1 cellular context compared by ENCODE assay signal in genomic region chr1:16208270-16208987, GRCh38.
TF ChIP-seq lines count a peak whose summit lies in the region.

No MANE protein-coding gene starts in this region.

TF ChIP-seq in HepG2, 621 proteins besides CTCF, POLR2A, EP300 and RAD21:
- no peak for TF ChIP-seq ZNF33A (CRISPR knock-in tag; IDR thresholded peaks at IDR 0.05; ENCODE audit: borderline replicate concordance)
- TF ChIP-seq TRIM22 (IDR thresholded peaks at IDR 0.05), result no peak
- no peak for TF ChIP-seq ZNF207 (IDR thresholded peaks at IDR 0.05; ENCODE audit: borderline replicate concordance)
- no peak for TF ChIP-seq ZNF816 (CRISPR knock-in tag; IDR thresholded peaks at IDR 0.05; ENCODE audit: borderline replicate concordance)
- no peak for TF ChIP-seq POLR2AphosphoS5 (IDR thresholded peaks at IDR 0.05; ENCODE audit: low read depth, low read length)
- TF ChIP-seq ZNF891 (CRISPR knock-in tag; IDR thresholded peaks at IDR 0.05), result 0 out of 2 replicates have a peak, but pooled peaks have one; percentile 35
- TF ChIP-seq ZNF616 (CRISPR knock-in tag; IDR thresholded peaks at IDR 0.05; ENCODE audit: low read depth), result no peak
- no peak for TF ChIP-seq ZNF225 (CRISPR knock-in tag; IDR thresholded peaks at IDR 0.05)
- no peak for TF ChIP-seq ATF4 (CRISPR knock-in tag; IDR thresholded peaks at IDR 0.05)
- TF ChIP-seq HDAC1 (CRISPR knock-in tag; IDR thresholded peaks at IDR 0.05), result no peak
- no peak for TF ChIP-seq MYC (CRISPR knock-in tag; IDR thresholded peaks at IDR 0.05; ENCODE audit: borderline replicate concordance)
- 0 out of 2 replicates have a peak, but pooled peaks have one; percentile 17 for TF ChIP-seq NFE2L1 (CRISPR knock-in tag; IDR thresholded peaks at IDR 0.05; ENCODE audit: borderline replicate concordance)
- no peak for TF ChIP-seq ZSCAN30 (CRISPR knock-in tag; IDR thresholded peaks at IDR 0.05)
- no peak for TF ChIP-seq ZNF777 (CRISPR knock-in tag; IDR thresholded peaks at IDR 0.05)
- TF ChIP-seq TIGD3 (CRISPR knock-in tag; IDR thresholded peaks at IDR 0.05; ENCODE audit: borderline replicate concordance), result no peak
- no peak for TF ChIP-seq CEBPG (CRISPR knock-in tag; IDR thresholded peaks at IDR 0.05)
- no peak for TF ChIP-seq GMEB1 (CRISPR knock-in tag; IDR thresholded peaks at IDR 0.05; ENCODE audit: borderline replicate concordance)
- TF ChIP-seq ZFP91 (CRISPR knock-in tag; IDR thresholded peaks at IDR 0.05; ENCODE audit: borderline replicate concordance), result no peak
- no peak for TF ChIP-seq FOXP4 (CRISPR knock-in tag; IDR thresholded peaks at IDR 0.05)
- TF ChIP-seq TBX3 (IDR thresholded peaks at IDR 0.05; ENCODE audit: borderline replicate concordance), result no peak
- TF ChIP-seq FOXO1 (CRISPR knock-in tag; IDR thresholded peaks at IDR 0.05), result no peak
- TF ChIP-seq ZNF329 (CRISPR knock-in tag; IDR thresholded peaks at IDR 0.05; ENCODE audit: low read depth), result no peak
- TF ChIP-seq PBX3 (CRISPR knock-in tag; IDR thresholded peaks at IDR 0.05; ENCODE audit: borderline replicate concordance), result no peak
- TF ChIP-seq FOSL2 (CRISPR knock-in tag; IDR thresholded peaks at IDR 0.05), result peak; percentile 58
- TF ChIP-seq HNRNPL (IDR thresholded peaks at IDR 0.05; ENCODE audit: low read depth, low read length), result peak; percentile 67; the same call in 1 of the 2 replicates
- no peak for TF ChIP-seq ZNF841 (CRISPR knock-in tag; IDR thresholded peaks at IDR 0.05; ENCODE audit: borderline replicate concordance)
TF ChIP-seq in HepG2: peak in this region for 4.
